Comparison of ENCODE assay signal across 42 cellular contexts in the genomic region with DNA sequence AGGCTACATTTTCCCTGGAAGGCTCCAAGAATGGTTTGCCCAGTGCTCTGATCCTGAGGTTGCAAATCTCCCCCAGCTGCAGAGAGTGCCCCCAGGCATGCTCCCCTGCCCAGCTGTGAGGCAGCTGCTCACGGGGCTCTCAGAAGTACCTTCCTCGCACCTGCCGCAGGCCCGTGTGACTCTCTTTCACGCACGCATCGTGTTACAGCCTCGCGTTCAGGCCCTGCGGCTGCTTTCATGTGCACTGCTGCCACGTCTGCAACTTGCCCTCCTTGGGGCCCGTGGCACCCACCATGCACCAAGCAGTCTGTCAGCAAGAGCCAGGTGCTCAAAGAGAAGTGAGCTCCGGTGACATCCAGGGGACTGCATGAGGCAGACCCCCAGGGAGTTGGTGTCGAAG. TPM values are rescaled to one million over a fixed set of nuclear protein-coding genes. Genes with fewer than 3 reads are reported as not detected.
"Had no signal": no experiment of that assay in that cellular context is flagged by ENCODE, and none has a peak within 500 bp of the region (broad histone marks: within the 10 kb centered on the region; RNA-seq: fewer than 3 reads in every experiment).

No MANE protein-coding gene starts in this region.

- H3K27ac ChIP-seq: brain microvascular endothelial cell, coronary artery, dorsolateral prefrontal cortex, gastroesophageal sphincter, left ventricle myocardium inferior, neural progenitor cell, right atrium auricular region, upper lobe of right lung, WERI-Rb-1 had no signal

- H3K4me3 Mint-ChIP-seq: activated T-cell treated with anti-CD3 and anti-CD28 coated beads, Interleukin-2, amount 50 U/mL, for 24 hours; activated T-helper 17 cell treated with anti-CD3 and anti-CD28 coated beads, Interleukin-2, amount 50 U/mL, for 72 hours; natural killer cell; neural progenitor cell; stimulated activated memory B cell treated with anti-CD40 and anti-IgM and Interleukin-4, amounts not matched to agents 10 μg/mL and 1 μg/mL and 100 μg/mL, for 72 hours; stimulated activated naive CD8-positive, alpha-beta T cell treated with anti-CD3 and anti-CD28 coated beads, Interleukin-15, amount 100 ng/mL, for 72 hours had no signal

- H3K4me1 Mint-ChIP-seq: activated T-helper 17 cell treated with anti-CD3 and anti-CD28 coated beads, Interleukin-2, amount 50 U/mL, for 72 hours; natural killer cell; stimulated activated memory B cell treated with anti-CD40 and anti-IgM and Interleukin-4, amounts not matched to agents 10 μg/mL and 1 μg/mL and 100 μg/mL, for 72 hours; stimulated activated naive CD8-positive, alpha-beta T cell treated with anti-CD3 and anti-CD28 coated beads, Interleukin-15, amount 100 ng/mL, for 72 hours had no signal

- H3K36me3 ChIP-seq: brain microvascular endothelial cell, gastroesophageal sphincter, left ventricle myocardium inferior, neural progenitor cell, right atrium auricular region, upper lobe of right lung, WERI-Rb-1 had no signal

- H3K36me3 Mint-ChIP-seq: natural killer cell; neural progenitor cell; stimulated activated memory B cell treated with anti-CD40 and anti-IgM and Interleukin-4, amounts not matched to agents 10 μg/mL and 1 μg/mL and 100 μg/mL, for 72 hours had no signal

- H3K27ac Mint-ChIP-seq: activated T-cell treated with anti-CD3 and anti-CD28 coated beads, Interleukin-2, amount 50 U/mL, for 24 hours; activated T-helper 17 cell treated with anti-CD3 and anti-CD28 coated beads, Interleukin-2, amount 50 U/mL, for 72 hours; natural killer cell; neural progenitor cell; stimulated activated memory B cell treated with anti-CD40 and anti-IgM and Interleukin-4, amounts not matched to agents 10 μg/mL and 1 μg/mL and 100 μg/mL, for 72 hours; stimulated activated naive CD8-positive, alpha-beta T cell treated with anti-CD3 and anti-CD28 coated beads, Interleukin-15, amount 100 ng/mL, for 72 hours had no signal

- H3K4me1 ChIP-seq: gastroesophageal sphincter, left ventricle myocardium inferior, neural progenitor cell, right atrium auricular region, upper lobe of right lung had no signal

- H3K27me3 ChIP-seq: brain microvascular endothelial cell, dorsolateral prefrontal cortex, gastroesophageal sphincter, neural progenitor cell, right atrium auricular region had no signal

- H3K4me3 ChIP-seq: coronary artery, dorsolateral prefrontal cortex, gastroesophageal sphincter, left ventricle myocardium inferior, lung, neural progenitor cell, right atrium auricular region, smooth muscle cell, upper lobe of right lung had no signal

- H3K9ac ChIP-seq: neural progenitor cell had no signal

- ATAC-seq: activated CD4-positive, CD25-positive, alpha-beta regulatory T cell treated with anti-CD3 and anti-CD28 coated beads, Interleukin-2, amount 50 U/mL, for 24 hours; activated T-helper 17 cell treated with anti-CD3 and anti-CD28 coated beads, Interleukin-2, amount 50 U/mL, for 72 hours; gastroesophageal sphincter; natural killer cell; stimulated activated memory B cell treated with anti-CD40 and anti-IgM and Interleukin-4, amounts not matched to agents 10 μg/mL and 1 μg/mL and 100 μg/mL, for 72 hours; stimulated activated naive CD8-positive, alpha-beta T cell treated with anti-CD3 and anti-CD28 coated beads, Interleukin-15, amount 100 ng/mL, for 72 hours; upper lobe of right lung had no signal

- H3K9me3 ChIP-seq: gastroesophageal sphincter, left ventricle myocardium inferior, right atrium auricular region, upper lobe of right lung had no signal

- H3K9me3 Mint-ChIP-seq: activated T-cell treated with anti-CD3 and anti-CD28 coated beads, Interleukin-2, amount 50 U/mL, for 24 hours; activated T-helper 17 cell treated with anti-CD3 and anti-CD28 coated beads, Interleukin-2, amount 50 U/mL, for 72 hours; natural killer cell; stimulated activated memory B cell treated with anti-CD40 and anti-IgM and Interleukin-4, amounts not matched to agents 10 μg/mL and 1 μg/mL and 100 μg/mL, for 72 hours; stimulated activated naive CD8-positive, alpha-beta T cell treated with anti-CD3 and anti-CD28 coated beads, Interleukin-15, amount 100 ng/mL, for 72 hours had no signal

- DNase-seq: activated CD4-positive, alpha-beta T cell treated with anti-CD3 and anti-CD28 coated beads for 48 hours; activated CD4-positive, alpha-beta T cell treated with anti-CD3 and anti-CD28 coated beads, Interleukin-2, amount 50 U/mL, for 48 hours; activated CD8-positive, alpha-beta memory T cell treated with anti-CD3 and anti-CD28 coated beads, Interleukin-2, amount 50 U/mL, for 4 hours; activated gamma-delta T cell treated with Interleukin-2 at 50 U/mL for 16 hours; activated naive CD4-positive, alpha-beta T cell treated with anti-CD3 and anti-CD28 coated beads, Interleukin-2, amount 50 U/mL, for 16 hours; activated T-cell treated with anti-CD3 and anti-CD28 coated beads, Interleukin-2, amount 50 U/mL, for 24 hours; amniotic stem cell; brain microvascular endothelial cell; dorsolateral prefrontal cortex; effector memory CD4-positive, alpha-beta T cell; kidney glomerular epithelial cell; left ventricle myocardium inferior; mesendoderm; natural killer cell; stimulated activated CD4-positive, alpha-beta T cell treated with anti-CD3 and anti-CD28 coated beads, Interleukin-1b, Interleukin-23, amount 100 ng/mL, for 48 hours; stimulated activated CD4-positive, alpha-beta T cell treated with anti-CD3 and anti-CD28 coated beads, Interleukin-4, amount 100 ng/mL, for 4 hours; stimulated activated CD8-positive, alpha-beta memory T cell treated with anti-CD3 and anti-CD28 coated beads, Interleukin-4, amount 100 ng/mL, for 48 hours; stimulated activated naive CD8-positive, alpha-beta T cell treated with anti-CD3 and anti-CD28 coated beads, Interleukin-15, amount 100 ng/mL, for 72 hours; substantia nigra; T1000; upper lobe of right lung; WERI-Rb-1 had no signal

RNA-seq across cellular contexts. Expression of a gene that starts 28.6 kb away (rescaled TPM):
- total RNA-seq: activated CD8-positive, alpha-beta memory T cell treated with anti-CD3 and anti-CD28 coated beads for 36 hours; activated T-helper 17 cell treated with anti-CD3 and anti-CD28 coated beads, Interleukin-2, amount 50 U/mL, for 72 hours; astrocyte; cardiac septum; cerebellum; dorsolateral prefrontal cortex; fibroblast of lung; fibroblast of villous mesenchyme; gastroesophageal sphincter; left ventricle myocardium inferior; lung; mononuclear cell; natural killer cell; omental fat pad; pulmonary artery endothelial cell; right atrium auricular region; smooth muscle cell; upper lobe of right lung had no signal
- polyA plus RNA-seq: esophagus, fibroblast of lung, lung, smooth muscle cell, thymus had no signal

RNA-seq across cellular contexts. Expression of a gene that starts 34.6 kb away (rescaled TPM):
- total RNA-seq: activated CD8-positive, alpha-beta memory T cell treated with anti-CD3 and anti-CD28 coated beads for 36 hours; activated T-helper 17 cell treated with anti-CD3 and anti-CD28 coated beads, Interleukin-2, amount 50 U/mL, for 72 hours; fibroblast of lung; fibroblast of villous mesenchyme; mononuclear cell; natural killer cell; pulmonary artery endothelial cell had no signal
- polyA plus RNA-seq: fibroblast of lung had no signal
